8 cellular contexts compared by ENCODE assay signal in genomic region chr2:24075915-24076848, GRCh38. TPM values are rescaled to one million over a fixed set of nuclear protein-coding genes. Genes with fewer than 3 reads are reported as not detected.
DNase-seq lines count a peak whose midpoint lies in the region; ATAC-seq lines count a peak whose summit lies in the region.

A gene with protein sequence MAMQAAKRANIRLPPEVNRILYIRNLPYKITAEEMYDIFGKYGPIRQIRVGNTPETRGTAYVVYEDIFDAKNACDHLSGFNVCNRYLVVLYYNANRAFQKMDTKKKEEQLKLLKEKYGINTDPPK (minus strand): TSS chr2:24076326. CDS start chr2:24076229, 97 bp downstream.

- ATAC-seq in GM18508 (IDR thresholded peaks at IDR 0.05; ENCODE audit: insufficient read depth, unreplicated experiment) (peak; percentile 90), HG03025 (IDR thresholded peaks at IDR 0.05; ENCODE audit: low FRiP score, unreplicated experiment) (peak; percentile 89), aorta (ENCODE audit: low FRiP score) (peak; percentile 97)

- H3K9ac ChIP-seq in rectal smooth muscle tissue (ENCODE audit: low read length): peak within 1 kb of the TSS; percentile 99

- H3K4me1 ChIP-seq in rectal smooth muscle tissue (ENCODE audit: control insufficient read depth, insufficient read depth, low read length) (peaks cover 8% of the 10 kb centered on the region), aorta (ENCODE audit: control insufficient read depth in 1 of 2, insufficient read depth in 2 of 2, low read length in 2 of 2) (no peaks in the 10 kb centered on the region)

- H3K36me3 ChIP-seq in rectal smooth muscle tissue (ENCODE audit: control insufficient read depth, insufficient read depth, low read length) (peaks cover 10% of the 10 kb centered on the region), aorta (ENCODE audit: control insufficient read depth in 1 of 2, insufficient read depth in 2 of 2, low read length in 1 of 2) (peaks cover 0 to 2% of the 10 kb centered on the region in 2 donors)

- H3K4me3 ChIP-seq in rectal smooth muscle tissue (ENCODE audit: low read length) (peak within 1 kb of the TSS; percentile 99), aorta (ENCODE audit: low read length in 2 of 2) (peak within 1 kb of the TSS; percentile 65 to 94)

- no peaks in the 10 kb centered on the region for H3K9me3 ChIP-seq in aorta (ENCODE audit: control insufficient read depth, low read length)

- DNase-seq in NCI-H2081 (lab: John Stamatoyannopoulos, UW) (peak; percentile 100), T1000 (lab: John Stamatoyannopoulos, UW) (peak; percentile 94), astrocyte of the hippocampus (ENCODE audit: low read depth, low spot score) (peak; percentile 99), hepatic stellate cell (ENCODE audit: low spot score) (peak; percentile 92), aorta (peak; percentile 99)

- H3K27me3 ChIP-seq in rectal smooth muscle tissue (ENCODE audit: control insufficient read depth, insufficient read depth, low read length) (no peaks in the 10 kb centered on the region), aorta (ENCODE audit: control insufficient read depth in 1 of 2, insufficient read depth in 2 of 2, low read length in 1 of 2) (no peaks in the 10 kb centered on the region)

- H3K27ac ChIP-seq in rectal smooth muscle tissue (ENCODE audit: low read depth, low read length): peak within 1 kb of the TSS; percentile 95
- H3K27ac ChIP-seq in aorta (ENCODE audit: low read depth in 1 of 2, low read length in 2 of 2): peak within 1 kb of the TSS; percentile 20 to 90

- 0 to 1% methylated on average over 63 to 64 of the region's 64 CpGs for WGBS in aorta, 2 donors

- intact Hi-C loops in aorta (cut with DNase I): loop anchor here (2.0 to 5.0 kb wide), 2 partner anchors 25 to 149 kb away; partner anchors contain the start of gene ATAD2B (in 1 of the 2)

RNA-seq across cellular contexts. Expression of the gene that starts here (rescaled TPM):
- total RNA-seq in aorta: 10 to 100 TPM; 54.4 to 60.5 TPM
- 100 to 1,000 TPM; 115 to 158 TPM for polyA plus RNA-seq in aorta

Comparison
In these comparisons a context has a peak if more than half of its experiments do, and no peak if none do; other contexts are left out.
1. Peak in every context shown above with its lines: DNase-seq, ATAC-seq, H3K4me3 ChIP-seq and H3K27ac ChIP-seq.